1 cellular context compared by ENCODE assay signal in the genomic region with DNA sequence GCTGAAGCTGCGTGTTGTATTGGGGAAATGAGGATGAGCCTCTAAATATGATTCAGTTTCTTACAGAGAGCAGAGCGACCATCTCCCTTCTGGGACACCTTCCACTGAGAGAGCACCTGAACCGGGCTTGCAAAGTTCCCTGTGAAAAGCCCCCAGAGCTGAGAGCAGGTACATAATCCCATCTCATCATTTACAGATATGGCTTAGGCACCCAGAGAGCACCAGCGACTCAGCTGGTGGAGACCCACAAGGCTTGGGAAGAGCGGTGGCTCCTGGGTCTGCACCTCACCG.
TF ChIP-seq lines count a peak whose summit lies in the region.

No MANE protein-coding gene starts in this region.

TF ChIP-seq in H1, 55 proteins besides CTCF, POLR2A, EP300 and RAD21 (continued from another document):
- TF ChIP-seq CHD1 (IDR thresholded peaks at IDR 0.05; ENCODE audit: low read depth, low read length) (no peak), CBX5 (IDR thresholded peaks at IDR 0.05; ENCODE audit: low read depth, low read length) (no peak)
